6 cellular contexts compared by ENCODE assay signal in the genomic region with DNA sequence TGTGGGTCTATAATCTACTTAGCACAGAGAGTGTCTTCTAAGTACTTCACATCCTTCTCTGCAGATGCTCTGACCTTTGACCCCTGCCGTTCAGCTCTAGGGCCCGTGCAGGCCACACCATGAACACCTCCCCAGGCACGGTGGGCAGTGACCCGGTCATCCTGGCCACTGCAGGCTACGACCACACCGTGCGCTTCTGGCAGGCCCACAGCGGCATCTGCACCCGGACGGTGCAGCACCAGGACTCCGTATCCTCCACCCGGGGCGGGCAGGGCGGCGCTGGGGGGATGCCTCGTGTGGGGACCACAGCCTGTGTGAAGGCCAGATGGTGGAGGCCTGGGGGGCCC.
A peak's percentile ranks its signal among the peaks of the same experiment; 100 is the strongest.
DNase-seq lines count a peak whose midpoint lies in the region; ATAC-seq lines count a peak whose summit lies in the region.

No MANE protein-coding gene starts in this region.

- H3K27me3 Mint-ChIP-seq in activated naive CD4-positive, alpha-beta T cell treated with anti-CD3 and anti-CD28 coated beads, Interleukin-2, amount 10 ng/mL, durations not matched to agents 7 days and 5 days = peaks cover 23% of the 10 kb centered on the region
- H3K27me3 Mint-ChIP-seq in activated naive CD8-positive, alpha-beta T cell treated with anti-CD3 and anti-CD28 coated beads, Interleukin-2, amount 50 U/mL, for 24 hours = no peaks in the 10 kb centered on the region

- CTCF ChIA-PET in activated naive CD4-positive, alpha-beta T cell treated with anti-CD3 and anti-CD28 coated beads, Interleukin-2, amount 10 ng/mL, durations not matched to agents 7 days and 5 days (lab: Charles Lee) = no interaction called here

- no peaks in the 10 kb centered on the region for H3K9me3 ChIP-seq in muscle layer of colon (ENCODE audit: low read length)

- peak overlapping the region; percentile 69 for H3K4me3 Mint-ChIP-seq in activated naive CD4-positive, alpha-beta T cell treated with anti-CD3 and anti-CD28 coated beads, Interleukin-2, amount 10 ng/mL, durations not matched to agents 7 days and 5 days
- H3K4me3 Mint-ChIP-seq in activated naive CD8-positive, alpha-beta T cell treated with anti-CD3 and anti-CD28 coated beads, Interleukin-2, amount 50 U/mL, for 24 hours = peak overlapping the region; percentile 87

- peaks cover 11% of the 10 kb centered on the region for H3K4me1 ChIP-seq in muscle layer of colon (ENCODE audit: insufficient read depth, low read length)

- DNase-seq in activated naive CD4-positive, alpha-beta T cell treated with anti-CD3 and anti-CD28 coated beads, Interleukin-2, amount 10 ng/mL, durations not matched to agents 7 days and 5 days = no peak
- DNase-seq in activated naive CD4-positive, alpha-beta T cell treated with anti-CD3 and anti-CD28 coated beads, Interleukin-2, amount 50 U/mL, for 16 hours = no peak
- DNase-seq in activated naive CD8-positive, alpha-beta T cell treated with anti-CD3 and anti-CD28 coated beads, Interleukin-2, amount 50 U/mL, for 24 hours = no peak
- no peak for DNase-seq in cerebellar cortex (ENCODE audit: low spot score)

- H3K27ac ChIP-seq in muscle layer of colon (ENCODE audit: low read depth, low read length) = peak overlapping the region; percentile 93

- no peaks in the 10 kb centered on the region for H3K9me3 Mint-ChIP-seq in activated naive CD4-positive, alpha-beta T cell treated with anti-CD3 and anti-CD28 coated beads, Interleukin-2, amount 10 ng/mL, durations not matched to agents 7 days and 5 days
- no peaks in the 10 kb centered on the region for H3K9me3 Mint-ChIP-seq in activated naive CD8-positive, alpha-beta T cell treated with anti-CD3 and anti-CD28 coated beads, Interleukin-2, amount 50 U/mL, for 24 hours

- no peaks in the 10 kb centered on the region for H3K27me3 ChIP-seq in muscle layer of colon (ENCODE audit: control insufficient read depth in 1 of 2, insufficient read depth in 2 of 2, low read length in 2 of 2)

- H3K36me3 Mint-ChIP-seq in activated naive CD4-positive, alpha-beta T cell treated with anti-CD3 and anti-CD28 coated beads, Interleukin-2, amount 10 ng/mL, durations not matched to agents 7 days and 5 days = peaks cover 10% of the 10 kb centered on the region
- H3K36me3 Mint-ChIP-seq in activated naive CD8-positive, alpha-beta T cell treated with anti-CD3 and anti-CD28 coated beads, Interleukin-2, amount 50 U/mL, for 24 hours (ENCODE audit: low read depth) = peaks cover 18% of the 10 kb centered on the region

- peak overlapping the region; percentile 88 for H3K27ac Mint-ChIP-seq in activated naive CD4-positive, alpha-beta T cell treated with anti-CD3 and anti-CD28 coated beads, Interleukin-2, amount 10 ng/mL, durations not matched to agents 7 days and 5 days
- H3K27ac Mint-ChIP-seq in activated naive CD8-positive, alpha-beta T cell treated with anti-CD3 and anti-CD28 coated beads, Interleukin-2, amount 50 U/mL, for 24 hours = peak overlapping the region; percentile 88

- peak overlapping the region; percentile 33 for H3K9ac ChIP-seq in muscle layer of colon (ENCODE audit: low read length)

- H3K4me3 ChIP-seq in muscle layer of colon (ENCODE audit: low read depth in 1 of 2, low read length in 2 of 2) = peak overlapping the region; percentile 76 to 95

- peaks cover 29% of the 10 kb centered on the region for H3K4me1 Mint-ChIP-seq in activated naive CD4-positive, alpha-beta T cell treated with anti-CD3 and anti-CD28 coated beads, Interleukin-2, amount 10 ng/mL, durations not matched to agents 7 days and 5 days
- peaks cover 25% of the 10 kb centered on the region for H3K4me1 Mint-ChIP-seq in activated naive CD8-positive, alpha-beta T cell treated with anti-CD3 and anti-CD28 coated beads, Interleukin-2, amount 50 U/mL, for 24 hours

- peaks cover 19% of the 10 kb centered on the region for H3K36me3 ChIP-seq in muscle layer of colon (ENCODE audit: insufficient read depth, low read length)

- peak; percentile 8 for ATAC-seq in activated naive CD8-positive, alpha-beta T cell treated with anti-CD3 and anti-CD28 coated beads, Interleukin-2, amount 50 U/mL, for 24 hours
- ATAC-seq in GM19328 (IDR thresholded peaks at IDR 0.05; ENCODE audit: unreplicated experiment) = no peak
